Comparison of ENCODE assay signal across 24 cellular contexts in the genomic region with DNA sequence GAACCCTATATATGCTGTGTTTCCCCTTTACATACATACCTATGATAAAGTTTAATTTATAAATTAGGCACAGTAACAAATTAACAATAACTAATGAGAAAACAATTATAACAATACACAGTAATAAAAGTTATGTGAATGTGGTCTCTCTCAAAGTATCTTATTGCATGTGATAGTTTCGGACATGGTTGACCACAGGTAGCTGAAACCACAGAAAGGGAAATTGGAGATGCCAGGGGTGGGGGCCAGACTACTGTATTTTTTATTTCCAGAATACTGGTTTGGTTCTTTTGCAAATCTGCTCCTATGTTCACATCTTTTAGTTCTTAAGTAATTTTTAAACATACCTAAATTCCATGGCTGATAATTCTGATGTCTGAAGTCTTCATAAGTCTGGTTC. TPM values are rescaled to one million over a fixed set of nuclear protein-coding genes. Genes with fewer than 3 reads are reported as not detected.
"Had no signal": no experiment of that assay in that cellular context is flagged by ENCODE, and none has a peak within 500 bp of the region (broad histone marks: within the 10 kb centered on the region; RNA-seq: fewer than 3 reads in every experiment).

No MANE protein-coding gene starts in this region.

- ATAC-seq: foreskin keratinocyte, left cardiac atrium, lower lobe of right lung, sciatic nerve had no signal

- H3K4me1 ChIP-seq: foreskin keratinocyte, uterus had no signal

- H3K27me3 Mint-ChIP-seq: memory B cell had no signal

- H3K9me3 ChIP-seq: tibial artery, upper lobe of left lung, uterus had no signal

- H3K36me3 ChIP-seq: uterus had no signal

- H3K4me3 Mint-ChIP-seq: endodermal cell, memory B cell, mesothelial cell of epicardium, nephron progenitor cell had no signal

- H3K4me2 ChIP-seq: hepatocyte had no signal

- H3K27ac Mint-ChIP-seq: endodermal cell, memory B cell, mesothelial cell of epicardium, nephron progenitor cell had no signal

- H3K4me1 Mint-ChIP-seq: endodermal cell, nephron progenitor cell had no signal

- H3K27me3 ChIP-seq: foreskin keratinocyte, hepatocyte, tibial artery, upper lobe of left lung, uterus had no signal

- H2AFZ ChIP-seq: hepatocyte had no signal

- H3K79me2 ChIP-seq: hepatocyte had no signal

- H3K27ac ChIP-seq: foreskin keratinocyte, hepatocyte, left ventricle myocardium inferior, lower lobe of right lung, tibial artery, upper lobe of left lung, uterus had no signal

- H3K4me3 ChIP-seq: hepatocyte, left ventricle myocardium inferior, lower lobe of right lung, tibial artery, upper lobe of left lung, uterus had no signal

- FAIRE-seq: colon, endothelial cell of umbilical vein, kidney had no signal

- DNase-seq: dermis blood vessel endothelial cell; endodermal cell; erythroblast; foreskin keratinocyte; head of caudate nucleus; kidney; left cardiac atrium; left ventricle myocardium inferior; lower lobe of right lung; nephron progenitor cell; stimulated activated CD4-positive, alpha-beta T cell treated with anti-CD3 and anti-CD28 coated beads, Interleukin-2, amount 100 ng/mL, for 24 hours; stimulated activated CD4-positive, alpha-beta T cell treated with anti-CD3 and anti-CD28 coated beads, Interleukin-4, amount 100 ng/mL, for 4 hours; stimulated activated naive CD4-positive, alpha-beta T cell treated with Interleukin-2 at 50 U/mL for 16 hours; upper lobe of left lung; uterus had no signal

RNA-seq across cellular contexts. Expression of a gene that starts 40.7 kb away (rescaled TPM):
- total RNA-seq: foreskin keratinocyte had no signal
- polyA plus RNA-seq: foreskin keratinocyte had no signal

RNA-seq across cellular contexts. Expression of a gene that starts 55.0 kb away (rescaled TPM):
- total RNA-seq: dermis blood vessel endothelial cell, endothelial cell of umbilical vein, foreskin keratinocyte, osteoblast, pulmonary artery endothelial cell had no signal
- polyA plus RNA-seq: endothelial cell of umbilical vein, foreskin keratinocyte had no signal
